In the genomic region with DNA sequence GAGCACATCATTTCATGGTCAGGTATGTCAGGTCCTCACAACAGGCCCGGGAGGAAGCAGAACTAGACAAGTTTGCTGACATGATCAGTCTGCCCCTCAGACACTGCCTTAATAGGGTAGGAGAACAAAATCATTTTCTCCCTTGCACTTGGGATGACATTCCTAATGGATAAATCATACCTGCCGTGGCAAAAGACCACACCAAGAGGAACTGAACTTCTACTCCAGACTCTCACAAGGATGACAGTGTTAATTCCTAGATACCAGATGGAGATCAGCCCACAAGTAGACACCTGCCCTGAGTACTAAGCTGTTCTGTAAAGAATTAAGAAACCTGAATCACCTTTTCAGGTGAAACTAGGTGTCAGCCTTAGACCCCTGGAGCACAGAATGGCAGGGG, we compare ENCODE assay signal across 1 cellular context.
TF ChIP-seq lines count a peak whose summit lies in the region.

No MANE protein-coding gene starts in this region.

TF ChIP-seq in SK-N-SH treated with all-trans-retinoic acid at 6 μM for 48 hours, 23 proteins besides CTCF, POLR2A, EP300 and RAD21 (continued from another document):
- TF ChIP-seq PATZ1 (CRISPR knock-in tag; IDR thresholded peaks at IDR 0.05; ENCODE audit: borderline replicate concordance): no peak
- TF ChIP-seq TCF4 (CRISPR knock-in tag; IDR thresholded peaks at IDR 0.05; ENCODE audit: borderline replicate concordance): no peak
- TF ChIP-seq ZNF8 (CRISPR knock-in tag; IDR thresholded peaks at IDR 0.05): no peak
- TF ChIP-seq ZC3H10 (CRISPR knock-in tag; IDR thresholded peaks at IDR 0.05): no peak
- TF ChIP-seq ISL1 (CRISPR knock-in tag; IDR thresholded peaks at IDR 0.05): no peak
- TF ChIP-seq ZNF565 (CRISPR knock-in tag; conservative IDR thresholded peaks at IDR 0.05; ENCODE audit: low read depth): no peak
- no peak for TF ChIP-seq TOX (CRISPR knock-in tag; IDR thresholded peaks at IDR 0.05; ENCODE audit: borderline replicate concordance)
- TF ChIP-seq ARNTL (CRISPR knock-in tag; IDR thresholded peaks at IDR 0.05; ENCODE audit: borderline replicate concordance, low read depth): no peak
- no peak for TF ChIP-seq TSHZ2 (CRISPR knock-in tag; IDR thresholded peaks at IDR 0.05)
- TF ChIP-seq OSR1 (CRISPR knock-in tag; IDR thresholded peaks at IDR 0.05): no peak
- TF ChIP-seq CREB5 (CRISPR knock-in tag; IDR thresholded peaks at IDR 0.05; ENCODE audit: low read depth): no peak
- TF ChIP-seq CSDC2 (CRISPR knock-in tag; IDR thresholded peaks at IDR 0.05): no peak
- no peak for TF ChIP-seq ESRRG (CRISPR knock-in tag; IDR thresholded peaks at IDR 0.05)
- TF ChIP-seq ZFP3 (CRISPR knock-in tag; IDR thresholded peaks at IDR 0.05): no peak
- TF ChIP-seq, protein P1, sequence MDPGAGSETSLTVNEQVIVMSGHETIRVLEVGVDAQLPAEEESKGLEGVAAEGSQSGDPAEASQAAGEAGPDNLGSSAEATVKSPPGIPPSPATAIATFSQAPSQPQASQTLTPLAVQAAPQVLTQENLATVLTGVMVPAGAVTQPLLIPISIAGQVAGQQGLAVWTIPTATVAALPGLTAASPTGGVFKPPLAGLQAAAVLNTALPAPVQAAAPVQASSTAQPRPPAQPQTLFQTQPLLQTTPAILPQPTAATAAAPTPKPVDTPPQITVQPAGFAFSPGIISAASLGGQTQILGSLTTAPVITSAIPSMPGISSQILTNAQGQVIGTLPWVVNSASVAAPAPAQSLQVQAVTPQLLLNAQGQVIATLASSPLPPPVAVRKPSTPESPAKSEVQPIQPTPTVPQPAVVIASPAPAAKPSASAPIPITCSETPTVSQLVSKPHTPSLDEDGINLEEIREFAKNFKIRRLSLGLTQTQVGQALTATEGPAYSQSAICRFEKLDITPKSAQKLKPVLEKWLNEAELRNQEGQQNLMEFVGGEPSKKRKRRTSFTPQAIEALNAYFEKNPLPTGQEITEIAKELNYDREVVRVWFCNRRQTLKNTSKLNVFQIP (CRISPR knock-in tag; IDR thresholded peaks at IDR 0.05; ENCODE audit: borderline replicate concordance, low read depth): no peak
- TF ChIP-seq PPARA (CRISPR knock-in tag; IDR thresholded peaks at IDR 0.05; ENCODE audit: borderline replicate concordance): no peak
- TF ChIP-seq, protein P2, sequence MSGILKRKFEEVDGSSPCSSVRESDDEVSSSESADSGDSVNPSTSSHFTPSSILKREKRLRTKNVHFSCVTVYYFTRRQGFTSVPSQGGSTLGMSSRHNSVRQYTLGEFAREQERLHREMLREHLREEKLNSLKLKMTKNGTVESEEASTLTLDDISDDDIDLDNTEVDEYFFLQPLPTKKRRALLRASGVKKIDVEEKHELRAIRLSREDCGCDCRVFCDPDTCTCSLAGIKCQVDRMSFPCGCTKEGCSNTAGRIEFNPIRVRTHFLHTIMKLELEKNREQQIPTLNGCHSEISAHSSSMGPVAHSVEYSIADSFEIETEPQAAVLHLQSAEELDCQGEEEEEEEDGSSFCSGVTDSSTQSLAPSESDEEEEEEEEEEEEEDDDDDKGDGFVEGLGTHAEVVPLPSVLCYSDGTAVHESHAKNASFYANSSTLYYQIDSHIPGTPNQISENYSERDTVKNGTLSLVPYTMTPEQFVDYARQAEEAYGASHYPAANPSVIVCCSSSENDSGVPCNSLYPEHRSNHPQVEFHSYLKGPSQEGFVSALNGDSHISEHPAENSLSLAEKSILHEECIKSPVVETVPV (CRISPR knock-in tag; IDR thresholded peaks at IDR 0.05): no peak
TF ChIP-seq in SK-N-SH treated with all-trans-retinoic acid at 6 μM for 48 hours: peak in this region for 0.
